In the genomic region with DNA sequence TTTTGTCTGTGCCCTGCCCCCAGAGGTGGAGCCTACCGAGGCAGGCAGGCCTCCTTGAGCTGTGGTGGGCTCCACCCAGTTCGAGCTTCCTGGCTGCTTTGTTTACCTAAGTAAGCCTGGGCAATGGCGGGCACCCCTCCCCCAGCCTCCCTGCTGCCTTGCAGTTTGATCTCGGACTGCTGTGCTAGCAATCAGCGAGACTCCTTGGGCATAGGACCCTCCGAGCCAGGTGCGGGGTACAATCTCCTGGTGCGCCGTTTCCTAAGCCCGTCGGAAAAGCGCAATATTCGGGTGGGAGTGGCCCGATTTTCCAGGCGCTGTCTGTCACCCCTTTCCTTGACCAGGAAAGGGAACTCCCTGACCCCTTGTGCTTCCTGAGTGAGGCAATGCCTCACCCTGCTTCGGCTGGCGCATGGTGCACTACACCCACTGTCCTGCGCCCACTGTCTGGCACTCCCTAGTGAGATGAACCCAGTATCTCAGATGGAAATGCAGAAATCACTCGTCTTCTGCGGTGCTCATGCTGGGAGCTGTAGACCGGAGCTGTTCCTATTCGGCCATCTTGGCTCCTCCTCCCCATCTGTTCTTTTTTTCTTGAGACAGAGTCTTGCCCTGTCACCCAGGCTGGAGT, we compare ENCODE assay signal across 8 cellular contexts. TPM values are rescaled to one million over a fixed set of nuclear protein-coding genes. Genes with fewer than 3 reads are reported as not detected.
DNase-seq lines count a peak whose midpoint lies in the region; ATAC-seq and TF ChIP-seq lines count a peak whose summit lies in the region.
"Not testable (repeated sequence)": the region's sequence is repeated elsewhere in the genome, so short reads cannot be mapped to it uniquely, and the experiment has no call there.

No MANE protein-coding gene starts in this region.

- no CpG with 5 or more reads among the region's 22 CpGs for WGBS in neuronal stem cell (ENCODE audit: extremely low coverage in 2 of 2, insufficient read length in 2 of 2, insufficient replicate concordance in 1 of 2), 2 donors

- not testable (repeated sequence) for H3K14ac ChIP-seq in neuronal stem cell (ENCODE audit: low read length)

- not testable (repeated sequence) for H3K4me2 ChIP-seq in neuronal stem cell (ENCODE audit: insufficient read depth, low read length, poor library complexity, severe bottlenecking)

- CTCF ChIA-PET in CD4-positive, alpha-beta T cell (lab: Charles Lee); activated CD8-positive, alpha-beta T cell treated with anti-CD3 and anti-CD28 coated beads, Interleukin-2, amount 10 ng/mL, durations not matched to agents 7 days and 5 days (lab: Charles Lee): not testable (repeated sequence)

- peak overlapping the region; percentile 26; the same call in 1 of the 2 replicates for H3K4me3 ChIP-seq in H7 (ENCODE audit: insufficient read depth, low read depth, low read length)
- not testable (repeated sequence) for H3K4me3 ChIP-seq in neuronal stem cell (ENCODE audit: low read length in 2 of 2)

- not testable (repeated sequence) for ATAC-seq in CD4-positive, alpha-beta T cell (ENCODE audit: poor library complexity); activated CD8-positive, alpha-beta T cell treated with anti-CD3 and anti-CD28 coated beads, Interleukin-2, amount 10 ng/mL, durations not matched to agents 7 days and 5 days; central memory CD8-positive, alpha-beta T cell (replicated peaks; ENCODE audit: extremely low read depth, poor library complexity, severe bottlenecking)
- peak; percentile 37 for ATAC-seq in left colon

- not testable (repeated sequence) for H3K4me1 ChIP-seq in neuronal stem cell (ENCODE audit: control insufficient read depth in 2 of 2, insufficient read depth in 1 of 2, low read depth in 1 of 2, low read length in 2 of 2)

- H2BK12ac ChIP-seq in neuronal stem cell (ENCODE audit: low read length), result not testable (repeated sequence)

- H3K27me3 Mint-ChIP-seq in CD4-positive, alpha-beta T cell; central memory CD8-positive, alpha-beta T cell: not testable (repeated sequence)
- H3K27me3 Mint-ChIP-seq in T-helper 1 cell treated with Interleukin-12 subunit alpha and Interleukin-12 subunit beta and Interleukin-4 antibody, amounts not matched to agents 30 μg/mL and 1 μg/mL, for 36 hours (ENCODE audit: low read depth), result peaks cover 22% of the 10 kb centered on the region
- H3K27me3 Mint-ChIP-seq in activated CD8-positive, alpha-beta T cell treated with anti-CD3 and anti-CD28 coated beads, Interleukin-2, amount 10 ng/mL, durations not matched to agents 7 days and 5 days (ENCODE audit: low read depth), result peaks cover 13% of the 10 kb centered on the region

- H3K4ac ChIP-seq in neuronal stem cell (ENCODE audit: low read length), result not testable (repeated sequence)

- peak overlapping the region; percentile 57 for H2AFZ ChIP-seq in neuronal stem cell (ENCODE audit: low read length)

- H4K91ac ChIP-seq in neuronal stem cell (ENCODE audit: low read depth, low read length, poor library complexity), result not testable (repeated sequence)

- peak overlapping the region; percentile 25 for H3K4me3 Mint-ChIP-seq in CD4-positive, alpha-beta T cell
- not testable (repeated sequence) for H3K4me3 Mint-ChIP-seq in T-helper 1 cell treated with Interleukin-12 subunit alpha and Interleukin-12 subunit beta and Interleukin-4 antibody, amounts not matched to agents 30 μg/mL and 1 μg/mL, for 36 hours; activated CD8-positive, alpha-beta T cell treated with anti-CD3 and anti-CD28 coated beads, Interleukin-2, amount 10 ng/mL, durations not matched to agents 7 days and 5 days
- H3K4me3 Mint-ChIP-seq in central memory CD8-positive, alpha-beta T cell, result peak overlapping the region; percentile 46

- H3K9me3 ChIP-seq in CD4-positive, alpha-beta T cell (ENCODE audit: control insufficient read depth, low read length); neuronal stem cell (replicated peaks in 1 of 2; ENCODE audit: control insufficient read depth in 2 of 2, insufficient read depth in 1 of 2, low read depth in 1 of 2, low read length in 2 of 2): not testable (repeated sequence)

- peaks cover 22% of the 10 kb centered on the region for H3K36me3 Mint-ChIP-seq in CD4-positive, alpha-beta T cell (ENCODE audit: low read depth)
- peaks cover 13% of the 10 kb centered on the region for H3K36me3 Mint-ChIP-seq in T-helper 1 cell treated with Interleukin-12 subunit alpha and Interleukin-12 subunit beta and Interleukin-4 antibody, amounts not matched to agents 30 μg/mL and 1 μg/mL, for 36 hours (ENCODE audit: low read depth)
- peaks cover 13% of the 10 kb centered on the region for H3K36me3 Mint-ChIP-seq in activated CD8-positive, alpha-beta T cell treated with anti-CD3 and anti-CD28 coated beads, Interleukin-2, amount 10 ng/mL, durations not matched to agents 7 days and 5 days (ENCODE audit: low read depth)
- peaks cover 11% of the 10 kb centered on the region for H3K36me3 Mint-ChIP-seq in central memory CD8-positive, alpha-beta T cell (ENCODE audit: insufficient read depth)

- H3K27ac Mint-ChIP-seq in CD4-positive, alpha-beta T cell, result peak overlapping the region; percentile 47
- H3K27ac Mint-ChIP-seq in T-helper 1 cell treated with Interleukin-12 subunit alpha and Interleukin-12 subunit beta and Interleukin-4 antibody, amounts not matched to agents 30 μg/mL and 1 μg/mL, for 36 hours, result peak overlapping the region; percentile 41
- H3K27ac Mint-ChIP-seq in activated CD8-positive, alpha-beta T cell treated with anti-CD3 and anti-CD28 coated beads, Interleukin-2, amount 10 ng/mL, durations not matched to agents 7 days and 5 days, result peak overlapping the region; percentile 61
- peak overlapping the region; percentile 25 for H3K27ac Mint-ChIP-seq in central memory CD8-positive, alpha-beta T cell (ENCODE audit: low read depth)

- peaks cover 36% of the 10 kb centered on the region for H3K4me1 Mint-ChIP-seq in CD4-positive, alpha-beta T cell (ENCODE audit: low read depth)
- H3K4me1 Mint-ChIP-seq in T-helper 1 cell treated with Interleukin-12 subunit alpha and Interleukin-12 subunit beta and Interleukin-4 antibody, amounts not matched to agents 30 μg/mL and 1 μg/mL, for 36 hours (ENCODE audit: low read depth), result not testable (repeated sequence)
- peaks cover 22% of the 10 kb centered on the region for H3K4me1 Mint-ChIP-seq in activated CD8-positive, alpha-beta T cell treated with anti-CD3 and anti-CD28 coated beads, Interleukin-2, amount 10 ng/mL, durations not matched to agents 7 days and 5 days (ENCODE audit: low read depth)
- H3K4me1 Mint-ChIP-seq in central memory CD8-positive, alpha-beta T cell, result peaks cover 19% of the 10 kb centered on the region

- not testable (repeated sequence) for H3K36me3 ChIP-seq in H7 (replicated peaks; ENCODE audit: control insufficient read depth, insufficient read depth, low read length); neuronal stem cell (replicated peaks in 1 of 2; ENCODE audit: control insufficient read depth in 2 of 2, insufficient read depth in 2 of 2, low read length in 2 of 2)

- H3K9ac ChIP-seq in neuronal stem cell (ENCODE audit: low read depth, low read length, poor library complexity), result not testable (repeated sequence)

- TF ChIP-seq CTCF in CD4-positive, alpha-beta T cell (IDR thresholded peaks at IDR 0.05), result not testable (repeated sequence)

- not testable (repeated sequence) for H4K8ac ChIP-seq in neuronal stem cell (ENCODE audit: low read depth, low read length)

- H3K23ac ChIP-seq in neuronal stem cell (ENCODE audit: low read depth, low read length, poor library complexity), result not testable (repeated sequence)

- not testable (repeated sequence) for H2BK120ac ChIP-seq in neuronal stem cell (ENCODE audit: low read depth, low read length)

- not testable (repeated sequence) for H3K27ac ChIP-seq in CD4-positive, alpha-beta T cell (ENCODE audit: low read depth, low read length); neuronal stem cell (replicated peaks; ENCODE audit: low read length)

- not testable (repeated sequence) for H3K18ac ChIP-seq in neuronal stem cell (ENCODE audit: low read length)

- DNase-seq in CD4-positive, alpha-beta T cell, result peak in 7 of 10 experiments; percentile 6 to 56 (median 30)
- DNase-seq in H7; central memory CD8-positive, alpha-beta T cell (ENCODE audit: low spot score in 2 of 2); neuronal stem cell (ENCODE audit: low spot score): not testable (repeated sequence)
- DNase-seq in NCI-H1694 (lab: John Stamatoyannopoulos, UW), result peak; percentile 19
- peak; percentile 52 for DNase-seq in activated CD8-positive, alpha-beta T cell treated with anti-CD3 and anti-CD28 coated beads, Interleukin-2, amount 10 ng/mL, durations not matched to agents 7 days and 5 days
- DNase-seq in left colon, result peak; percentile 58 to 69

- POLR2A ChIA-PET in CD4-positive, alpha-beta T cell (lab: Charles Lee); activated CD8-positive, alpha-beta T cell treated with anti-CD3 and anti-CD28 coated beads, Interleukin-2, amount 10 ng/mL, durations not matched to agents 7 days and 5 days (lab: Charles Lee): not testable (repeated sequence)

- H2BK5ac ChIP-seq in neuronal stem cell (ENCODE audit: low read length), result not testable (repeated sequence)

- H2BK15ac ChIP-seq in neuronal stem cell (ENCODE audit: low read length), result not testable (repeated sequence)

- intact Hi-C loops in CD4-positive, alpha-beta T cell (cut with DNase I, micrococcal nuclease); left colon (cut with DNase I, micrococcal nuclease): not testable (repeated sequence)

- not testable (repeated sequence) for H3K27me3 ChIP-seq in CD4-positive, alpha-beta T cell (ENCODE audit: control insufficient read depth, insufficient read depth, low read length); H7 (ENCODE audit: control insufficient read depth, insufficient read depth, low read length); neuronal stem cell (ENCODE audit: control insufficient read depth in 3 of 3, insufficient read depth in 3 of 3, low read depth in 1 of 3, low read length in 3 of 3)

- not testable (repeated sequence) for H3K9me3 Mint-ChIP-seq in CD4-positive, alpha-beta T cell; T-helper 1 cell treated with Interleukin-12 subunit alpha and Interleukin-12 subunit beta and Interleukin-4 antibody, amounts not matched to agents 30 μg/mL and 1 μg/mL, for 36 hours; activated CD8-positive, alpha-beta T cell treated with anti-CD3 and anti-CD28 coated beads, Interleukin-2, amount 10 ng/mL, durations not matched to agents 7 days and 5 days (ENCODE audit: insufficient read depth); central memory CD8-positive, alpha-beta T cell

- H3K79me1 ChIP-seq in neuronal stem cell (ENCODE audit: low read depth, low read length), result not testable (repeated sequence)

- H2AK5ac ChIP-seq in neuronal stem cell (ENCODE audit: low read depth, low read length), result not testable (repeated sequence)

RNA-seq across cellular contexts. Expression of a gene that starts 7.2 kb away (rescaled TPM):
- total RNA-seq in CD4-positive, alpha-beta T cell, result 10 to 100 TPM; 62.2 to 63.6 TPM
- total RNA-seq in H7 (2014; rRNA removed; shearing (Covaris generic)), result 102 and 130 TPM in 2 replicates
- 10 to 100 TPM; 49.5 to 59.9 TPM for total RNA-seq in activated CD8-positive, alpha-beta T cell treated with anti-CD3 and anti-CD28 coated beads, Interleukin-2, amount 10 ng/mL, durations not matched to agents 7 days and 5 days
- total RNA-seq in left colon, result 10 to 100 TPM; 76.1 to 86.4 TPM
- polyA plus RNA-seq in neuronal stem cell (2013, experiment 1 of 2), result 29.4 TPM
- polyA plus RNA-seq in neuronal stem cell (2013, experiment 2 of 2), result 29.3 TPM
